Comparison of ENCODE assay signal across 1 cellular context in genomic region chr11:71240865-71241691, GRCh38.
TF ChIP-seq lines count a peak whose summit lies in the region.

No MANE protein-coding gene starts in this region.

TF ChIP-seq in K562, 482 proteins besides CTCF, POLR2A, EP300 and RAD21 (continued from another document):
- TF ChIP-seq PRDM10 (IDR thresholded peaks at IDR 0.05; ENCODE audit: partially characterized antibody) (peak; percentile 79), ZNF274 (IDR thresholded peaks at IDR 0.05; ENCODE audit: borderline replicate concordance, low read depth, low read length) (no peak), CEBPB (tag; IDR thresholded peaks at IDR 0.05) (peak; percentile 87), CREM (IDR thresholded peaks at IDR 0.05; ENCODE audit: low read depth) (peak; percentile 29; the same call in 1 of the 2 replicates)
